Comparison of ENCODE assay signal across 8 cellular contexts in the genomic region with DNA sequence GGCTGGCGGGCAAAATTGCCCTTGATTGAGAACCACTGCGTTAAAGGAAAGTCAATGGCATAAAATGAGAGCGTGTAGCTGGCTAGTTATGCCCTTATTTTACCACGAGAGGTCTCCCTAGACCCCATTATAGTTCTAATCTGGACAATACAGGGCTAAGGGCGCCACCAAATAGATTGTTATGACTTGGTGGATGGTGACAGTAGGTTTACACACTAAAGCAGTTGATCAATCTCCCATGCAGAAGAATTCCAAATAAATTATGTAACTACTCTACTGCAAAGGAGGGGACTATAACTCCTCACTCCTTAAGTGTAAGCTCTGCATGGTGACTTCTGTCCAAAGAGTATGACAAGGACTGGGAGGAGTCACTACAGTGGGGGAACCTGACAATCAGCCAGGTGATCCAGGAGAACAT. TPM values are rescaled to one million over a fixed set of nuclear protein-coding genes. Genes with fewer than 3 reads are reported as not detected.
DNase-seq lines count a peak whose midpoint lies in the region; ATAC-seq, FAIRE-seq and TF ChIP-seq lines count a peak whose summit lies in the region.

No MANE protein-coding gene starts in this region.

- H3K4me2 ChIP-seq in SU-DHL-6 (ENCODE audit: low read depth, low read length, poor library complexity, severe bottlenecking), result no peak overlapping the region

- H3K4me3 ChIP-seq in H7 (ENCODE audit: insufficient read depth, low read depth, low read length) (no peak overlapping the region), SU-DHL-6 (ENCODE audit: insufficient read depth, low read length, poor library complexity, severe bottlenecking) (no peak overlapping the region), kidney epithelial cell (ENCODE audit: low read depth, low read length) (no peak overlapping the region)

- FAIRE-seq in D721Med (lab: Jason Lieb, UNC), result peak; percentile 21

- H3K27ac ChIP-seq in SU-DHL-6 (ENCODE audit: low read depth, low read length), result no peak overlapping the region

- no peaks in the 10 kb centered on the region for H3K9me3 ChIP-seq in SU-DHL-6 (ENCODE audit: insufficient read depth, low read length)

- H2AFZ ChIP-seq in SU-DHL-6 (ENCODE audit: low read depth, low read length, severe bottlenecking), result no peak overlapping the region

- no peaks in the 10 kb centered on the region for H3K79me2 ChIP-seq in SU-DHL-6 (ENCODE audit: insufficient read depth, low read length)

- H3F3A ChIP-seq in SU-DHL-6 (ENCODE audit: insufficient read depth), result no peaks in the 10 kb centered on the region

- no peaks in the 10 kb centered on the region for H3K9me2 ChIP-seq in SU-DHL-6 (replicated peaks; ENCODE audit: insufficient read depth, low read length)

- H3K9ac ChIP-seq in SU-DHL-6 (ENCODE audit: low read length), result no peak overlapping the region

- no peak for ATAC-seq in GM18907 (IDR thresholded peaks at IDR 0.05; ENCODE audit: unreplicated experiment)

- no peaks in the 10 kb centered on the region for H3K36me3 ChIP-seq in H7 (replicated peaks; ENCODE audit: control insufficient read depth, insufficient read depth, low read length)
- H3K36me3 ChIP-seq in SU-DHL-6 (ENCODE audit: low read length), result no peaks in the 10 kb centered on the region
- no peaks in the 10 kb centered on the region for H3K36me3 ChIP-seq in kidney epithelial cell (ENCODE audit: control insufficient read depth, insufficient read depth, low read length)

- no peaks in the 10 kb centered on the region for H3K27me3 ChIP-seq in H7 (ENCODE audit: control insufficient read depth, insufficient read depth, low read length)
- H3K27me3 ChIP-seq in SU-DHL-6 (ENCODE audit: low read length), result no peaks in the 10 kb centered on the region
- no peaks in the 10 kb centered on the region for H3K27me3 ChIP-seq in kidney epithelial cell (ENCODE audit: control insufficient read depth, insufficient read depth, low read length)

- no peaks in the 10 kb centered on the region for H4K20me1 ChIP-seq in SU-DHL-6 (ENCODE audit: low read depth, low read length)

- DNase-seq in D721Med (ENCODE audit: insufficient read length, low spot score) (peak; percentile 38), H7 (peak; percentile 69), NCI-H1694 treated with DMSO at 0.1 percent for 48 hours (lab: John Stamatoyannopoulos, UW) (peak; percentile 84), kidney epithelial cell (ENCODE audit: low read depth) (no peak)
- peak; percentile 52 for DNase-seq in central memory CD4-positive, alpha-beta T cell
- DNase-seq in stimulated activated CD8-positive, alpha-beta memory T cell treated with anti-CD3 and anti-CD28 coated beads, Interleukin-4, amount 100 ng/mL, for 48 hours, result peak; percentile 33

- TF ChIP-seq CTCF in D721Med (IDR thresholded peaks at IDR 0.05; ENCODE audit: insufficient read depth, missing control alignments) (peak; percentile 98), SU-DHL-6 (IDR thresholded peaks at IDR 0.05; ENCODE audit: insufficient read depth, low read length, poor library complexity, severe bottlenecking) (peak; percentile 68), kidney epithelial cell (IDR thresholded peaks at IDR 0.05; ENCODE audit: insufficient read depth, low read length, poor library complexity, severe bottlenecking) (peak; percentile 67)

RNA-seq across cellular contexts. Expression of a gene that starts 20.4 kb away (rescaled TPM):
- 0.63 and 2.4 TPM in 2 replicates for total RNA-seq in H7 (2014; rRNA removed; shearing (Covaris generic))
- 9.4 and 16.8 TPM in 2 replicates for total RNA-seq in kidney epithelial cell
